ENCODE assay signal across 15 cellular contexts in genomic region chr20:41277049-41277448, GRCh38.
"Had no signal": no experiment of that assay in that cellular context is flagged by ENCODE, and none has a peak within 500 bp of the region (broad histone marks: within the 10 kb centered on the region; RNA-seq: fewer than 3 reads in every experiment).

No MANE protein-coding gene starts in this region.

- H3K36me3 Mint-ChIP-seq: activated naive CD8-positive, alpha-beta T cell treated with anti-CD3 and anti-CD28 coated beads for 36 hours; natural killer cell; T-cell had no signal

- H3K4me1 ChIP-seq: colonic mucosa had no signal

- H3K27ac ChIP-seq: cardiac muscle cell, colonic mucosa, neutrophil, SK-N-MC had no signal

- H3K4me3 Mint-ChIP-seq: activated T-helper 1 cell treated with anti-CD3 and anti-CD28 coated beads, Interleukin-12 subunit alpha, Interleukin-12 subunit beta, Interleukin-2, Interleukin-4 antibody, amounts not matched to agents 30 ng/mL and 10 ng/mL and 1 ng/mL, durations not matched to agents 14 hours and 24 hours and 36 hours; memory B cell; natural killer cell; T-cell had no signal

- H3K9me3 Mint-ChIP-seq: activated naive CD8-positive, alpha-beta T cell treated with anti-CD3 and anti-CD28 coated beads for 36 hours; activated T-helper 1 cell treated with anti-CD3 and anti-CD28 coated beads, Interleukin-12 subunit alpha, Interleukin-12 subunit beta, Interleukin-2, Interleukin-4 antibody, amounts not matched to agents 30 ng/mL and 10 ng/mL and 1 ng/mL, durations not matched to agents 14 hours and 24 hours and 36 hours; natural killer cell; T-cell had no signal

- ATAC-seq: activated CD4-positive, CD25-positive, alpha-beta regulatory T cell treated with anti-CD3 and anti-CD28 coated beads, Interleukin-2, amount 50 U/mL, for 24 hours; natural killer cell; T-cell had no signal

- H3K4me3 ChIP-seq: cardiac muscle cell, colonic mucosa, SK-N-MC, smooth muscle cell, stomach had no signal

- H3K9me3 ChIP-seq: colonic mucosa, neutrophil, stomach had no signal

- H3K36me3 ChIP-seq: cardiac muscle cell, colonic mucosa, neutrophil, stomach had no signal

- H3K27me3 ChIP-seq: cardiac muscle cell, colonic mucosa, neutrophil, stomach had no signal

- H3K27ac Mint-ChIP-seq: activated naive CD8-positive, alpha-beta T cell treated with anti-CD3 and anti-CD28 coated beads for 36 hours; activated T-helper 1 cell treated with anti-CD3 and anti-CD28 coated beads, Interleukin-12 subunit alpha, Interleukin-12 subunit beta, Interleukin-2, Interleukin-4 antibody, amounts not matched to agents 30 ng/mL and 10 ng/mL and 1 ng/mL, durations not matched to agents 14 hours and 24 hours and 36 hours; memory B cell; T-cell had no signal

- H3K27me3 Mint-ChIP-seq: activated naive CD8-positive, alpha-beta T cell treated with anti-CD3 and anti-CD28 coated beads for 36 hours; memory B cell; T-cell had no signal

- DNase-seq: activated CD4-positive, alpha-beta T cell treated with anti-CD3 and anti-CD28 coated beads, Interleukin-2, amount 50 U/mL, for 1 hour; activated CD8-positive, alpha-beta memory T cell treated with anti-CD3 and anti-CD28 coated beads for 24 hours; activated naive CD8-positive, alpha-beta T cell treated with anti-CD3 and anti-CD28 coated beads for 36 hours; colonic mucosa; natural killer cell; stomach; T-cell; T1000 had no signal
